17 cellular contexts compared by ENCODE assay signal in the genomic region with DNA sequence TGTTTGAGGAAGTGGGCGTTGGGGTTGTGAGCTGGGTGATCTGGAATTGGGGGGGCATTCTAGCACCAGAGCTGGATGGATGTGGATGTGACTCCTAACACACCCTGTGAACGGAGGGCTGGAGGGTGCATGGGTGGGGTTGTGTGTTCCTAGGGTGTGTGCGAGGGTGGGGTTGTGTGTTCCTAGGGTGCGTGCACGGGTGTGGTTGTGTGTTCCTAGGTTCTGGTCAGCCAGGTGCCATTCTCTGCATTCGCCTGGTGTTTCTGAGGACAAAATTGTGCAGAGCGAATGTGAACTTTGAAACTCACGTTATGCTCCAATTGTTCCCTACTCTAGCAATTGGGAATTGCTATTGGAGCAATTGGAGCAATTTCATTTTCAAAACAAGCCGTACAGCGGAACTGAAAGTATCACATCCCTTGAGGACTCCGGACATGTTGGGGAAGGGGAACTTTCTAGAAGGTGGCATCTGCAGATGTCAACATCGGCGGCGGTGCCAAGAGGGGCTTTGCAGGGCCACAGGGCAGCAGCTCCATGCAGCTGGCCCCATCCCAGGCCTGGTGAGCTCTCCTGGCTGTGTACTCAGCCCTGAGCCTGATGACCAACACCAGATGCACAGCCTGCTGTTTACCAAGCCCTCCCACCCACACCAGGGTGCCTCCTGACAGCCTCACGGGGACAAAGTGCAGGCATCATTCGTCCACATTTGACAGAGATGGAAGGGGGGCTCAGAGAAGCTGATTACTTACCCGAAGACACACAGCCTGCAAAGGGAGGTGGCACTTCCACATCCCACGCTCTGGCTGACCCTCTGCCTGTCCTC.
A peak's percentile ranks its signal among the peaks of the same experiment; 100 is the strongest.
DNase-seq lines count a peak whose midpoint lies in the region; ATAC-seq and TF ChIP-seq lines count a peak whose summit lies in the region.
"Had no signal": no experiment of that assay in that cellular context is flagged by ENCODE, and none has a peak within 500 bp of the region (broad histone marks: within the 10 kb centered on the region; RNA-seq: fewer than 3 reads in every experiment).

No MANE protein-coding gene starts in this region.

- H3K27ac ChIP-seq in duodenal mucosa (ENCODE audit: low read depth, low read length) (peak overlapping the region; percentile 32), neural progenitor cell (no peak overlapping the region), lower lobe of right lung (no peak overlapping the region)
- H3K27ac ChIP-seq: prostate gland, WERI-Rb-1 had no signal

- H2AFZ ChIP-seq in neural progenitor cell (replicated peaks) = no peak overlapping the region

- intact Hi-C loops in activated CD4-positive, alpha-beta T cell treated with anti-CD3 and anti-CD28 coated beads, Interleukin-2, amount 10 ng/mL, durations not matched to agents 24 days and 14 days (cut with micrococcal nuclease) = no loop called here
- intact Hi-C loops in lower lobe of right lung (cut with DNase I) = no loop called here

- peaks cover 9% of the 10 kb centered on the region for H3F3A ChIP-seq in neural progenitor cell (ENCODE audit: low read depth)

- H3K4me3 ChIP-seq in duodenal mucosa (ENCODE audit: low read depth in 1 of 2, low read length in 2 of 2) (peak overlapping the region; percentile 37 to 50), neural progenitor cell (no peak overlapping the region), lower lobe of right lung (no peak overlapping the region)
- H3K4me3 ChIP-seq: prostate gland had no signal

- H4K20me1 ChIP-seq in neural progenitor cell (ENCODE audit: low read depth) = no peaks in the 10 kb centered on the region

- H3K4me1 ChIP-seq in duodenal mucosa (ENCODE audit: control insufficient read depth in 1 of 2, insufficient read depth in 2 of 2, low read length in 2 of 2) (peaks cover 12 to 16% of the 10 kb centered on the region in 2 donors), neural progenitor cell (peaks cover 11% of the 10 kb centered on the region), lower lobe of right lung (peaks cover under 1% of the 10 kb centered on the region)
- H3K4me1 ChIP-seq: prostate gland had no signal

- H3K27me3 ChIP-seq in duodenal mucosa (ENCODE audit: control insufficient read depth in 1 of 2, insufficient read depth in 2 of 2, low read length in 2 of 2) (no peaks in the 10 kb centered on the region), neural progenitor cell (peaks cover 20% of the 10 kb centered on the region), lower lobe of right lung (ENCODE audit: low read depth) (no peaks in the 10 kb centered on the region)

- H3K4me1 Mint-ChIP-seq in neural progenitor cell = peaks cover 22% of the 10 kb centered on the region
- no peaks in the 10 kb centered on the region for H3K4me1 Mint-ChIP-seq in activated CD4-positive, alpha-beta T cell treated with anti-CD3 and anti-CD28 coated beads, Interleukin-2, amount 10 ng/mL, durations not matched to agents 24 days and 14 days

- peaks cover 2% of the 10 kb centered on the region for H3K36me3 Mint-ChIP-seq in neural progenitor cell
- H3K36me3 Mint-ChIP-seq in activated CD4-positive, alpha-beta T cell treated with anti-CD3 and anti-CD28 coated beads, Interleukin-2, amount 10 ng/mL, durations not matched to agents 24 days and 14 days (ENCODE audit: low read depth) = no peaks in the 10 kb centered on the region

- no peak overlapping the region for H3K4me2 ChIP-seq in neural progenitor cell

- H3K9me3 ChIP-seq in duodenal mucosa (ENCODE audit: control insufficient read depth in 1 of 2, low read length in 2 of 2) (peaks cover 4 to 5% of the 10 kb centered on the region in 2 donors), neural progenitor cell (ENCODE audit: low read depth) (no peaks in the 10 kb centered on the region), lower lobe of right lung (no peaks in the 10 kb centered on the region)
- H3K9me3 ChIP-seq: prostate gland had no signal

- TF ChIP-seq CTCF in neural progenitor cell (IDR thresholded peaks at IDR 0.05) (no peak), lower lobe of right lung (IDR thresholded peaks at IDR 0.05) (no peak)

- DNase-seq in CD1c-positive myeloid dendritic cell (ENCODE audit: extremely low spot score) = peak; percentile 68
- peak; percentile 71 for DNase-seq in NCI-H69 (lab: John Stamatoyannopoulos, UW)
- no peak for DNase-seq in neural progenitor cell (ENCODE audit: low spot score)
- no peak for DNase-seq in activated CD4-positive, alpha-beta T cell treated with anti-CD3 and anti-CD28 coated beads, Interleukin-2, amount 10 ng/mL, durations not matched to agents 24 days and 14 days
- DNase-seq in activated CD4-positive, alpha-beta T cell treated with anti-CD3 and anti-CD28 coated beads, Interleukin-2, amount 50 U/mL, for 1 hour = no peak
- no peak for DNase-seq in lower lobe of right lung
- DNase-seq in NCI-H1105 treated with DMSO at 0.1 percent for 48 hours (lab: John Stamatoyannopoulos, UW) = no peak
- DNase-seq: activated effector memory CD4-positive, alpha-beta T cell treated with anti-CD3 and anti-CD28 coated beads, Interleukin-2, amount 50 U/mL, for 16 hours; anterior cingulate cortex; H7; NCI-H1092; NCI-H226; OCI-M1; stimulated activated naive CD4-positive, alpha-beta T cell treated with Interleukin-2 at 50 U/mL for 16 hours; WERI-Rb-1 had no signal

- peaks cover 3% of the 10 kb centered on the region for H3K27me3 Mint-ChIP-seq in neural progenitor cell (ENCODE audit: insufficient read depth, low read depth)
- peaks cover 14% of the 10 kb centered on the region for H3K27me3 Mint-ChIP-seq in activated CD4-positive, alpha-beta T cell treated with anti-CD3 and anti-CD28 coated beads, Interleukin-2, amount 10 ng/mL, durations not matched to agents 24 days and 14 days

- H3K9ac ChIP-seq in duodenal mucosa (ENCODE audit: low read depth in 1 of 2, low read length in 2 of 2) (peak overlapping the region; percentile 21 to 58), neural progenitor cell (no peak overlapping the region)

- no peak overlapping the region for H3K4me3 Mint-ChIP-seq in neural progenitor cell
- H3K4me3 Mint-ChIP-seq in activated CD4-positive, alpha-beta T cell treated with anti-CD3 and anti-CD28 coated beads, Interleukin-2, amount 10 ng/mL, durations not matched to agents 24 days and 14 days = no peak overlapping the region

- H3K27ac Mint-ChIP-seq in neural progenitor cell = peak overlapping the region; percentile 78
- no peak overlapping the region for H3K27ac Mint-ChIP-seq in activated CD4-positive, alpha-beta T cell treated with anti-CD3 and anti-CD28 coated beads, Interleukin-2, amount 10 ng/mL, durations not matched to agents 24 days and 14 days

- H3K9me3 Mint-ChIP-seq in neural progenitor cell = peaks cover 18% of the 10 kb centered on the region
- H3K9me3 Mint-ChIP-seq in activated CD4-positive, alpha-beta T cell treated with anti-CD3 and anti-CD28 coated beads, Interleukin-2, amount 10 ng/mL, durations not matched to agents 24 days and 14 days = peaks cover 7% of the 10 kb centered on the region

- ATAC-seq in lower lobe of right lung = no peak

- H3K36me3 ChIP-seq in duodenal mucosa (ENCODE audit: control insufficient read depth in 1 of 2, insufficient read depth in 2 of 2, low read length in 2 of 2) (no peaks in the 10 kb centered on the region), neural progenitor cell (no peaks in the 10 kb centered on the region), lower lobe of right lung (no peaks in the 10 kb centered on the region)
- H3K36me3 ChIP-seq: prostate gland, WERI-Rb-1 had no signal

- H3K79me2 ChIP-seq in neural progenitor cell (ENCODE audit: low read depth) = no peaks in the 10 kb centered on the region

Comparison
In these comparisons a context has a peak if more than half of its experiments do, and no peak if none do; other contexts are left out.
1. DNase-seq: peak in CD1c-positive myeloid dendritic cell (single experiment) and NCI-H69 (single experiment); none in neural progenitor cell (single experiment), activated CD4-positive, alpha-beta T cell treated with anti-CD3 and anti-CD28 coated beads, Interleukin-2, amount 10 ng/mL, durations not matched to agents 24 days and 14 days (single experiment), activated CD4-positive, alpha-beta T cell treated with anti-CD3 and anti-CD28 coated beads, Interleukin-2, amount 50 U/mL, for 1 hour (single experiment), lower lobe of right lung (single experiment) and NCI-H1105 treated with DMSO at 0.1 percent for 48 hours (single experiment).
2. H3K4me3 ChIP-seq: peak in duodenal mucosa (2 of 2); none in neural progenitor cell (single experiment) and lower lobe of right lung (single experiment).